14 cellular contexts compared by ENCODE assay signal in genomic region chr14:26377150-26377549, GRCh38.
"Had no signal": no experiment of that assay in that cellular context is flagged by ENCODE, and none has a peak within 500 bp of the region (broad histone marks: within the 10 kb centered on the region; RNA-seq: fewer than 3 reads in every experiment).

No MANE protein-coding gene starts in this region.

- ATAC-seq: activated CD8-positive, alpha-beta memory T cell treated with anti-CD3 and anti-CD28 coated beads, Interleukin-2, amount 10 ng/mL, durations not matched to agents 7 days and 5 days; psoas muscle; sciatic nerve; stimulated activated memory B cell treated with anti-CD40 and anti-IgM and Interleukin-4, amounts not matched to agents 10 μg/mL and 1 μg/mL and 100 μg/mL, for 72 hours had no signal

- H3K9me3 ChIP-seq: psoas muscle, spleen, tibial artery had no signal

- H3K27me3 ChIP-seq: spleen, tibial artery had no signal

- H3K4me1 ChIP-seq: psoas muscle, spleen, tibial artery had no signal

- H3K4me3 ChIP-seq: psoas muscle, spleen, tibial artery had no signal

- H3K27ac ChIP-seq: psoas muscle, spleen, tibial artery had no signal

- DNase-seq: activated CD4-positive, alpha-beta T cell treated with anti-CD3 and anti-CD28 coated beads, Interleukin-2, amount 50 U/mL, for 4 hours; activated CD4-positive, CD25-positive, alpha-beta regulatory T cell treated with anti-CD3 and anti-CD28 coated beads, Interleukin-2, amount 50 U/mL, for 72 hours; activated CD8-positive, alpha-beta memory T cell treated with anti-CD3 and anti-CD28 coated beads, Interleukin-2, amount 10 ng/mL, durations not matched to agents 7 days and 5 days; activated effector memory CD4-positive, alpha-beta T cell treated with Interleukin-2 at 50 U/mL for 16 hours; activated T-cell treated with anti-CD3 and anti-CD28 coated beads, Interleukin-2, amount 50 U/mL, for 24 hours; effector memory CD4-positive, alpha-beta T cell; glutamatergic neuron; psoas muscle; spleen; stimulated activated CD4-positive, alpha-beta T cell treated with anti-CD3 and anti-CD28 coated beads, Interleukin-1b, Interleukin-23, amount 100 ng/mL, for 48 hours; T-helper 1 cell; tibial artery had no signal
